ENCODE assay signal across 8 cellular contexts in genomic region chr19:1205114-1206062, GRCh38. TPM values are rescaled to one million over a fixed set of nuclear protein-coding genes. Genes with fewer than 3 reads are reported as not detected.
DNase-seq lines count a peak whose midpoint lies in the region; ATAC-seq and TF ChIP-seq lines count a peak whose summit lies in the region.

Gene STK11, plus strand, starts transcription at chr19:1205778. Its CDS starts 1,136 bp downstream, at chr19:1206914.

- H3K27ac ChIP-seq in ACC112 (ENCODE audit: low read depth, low read length) = peak within 1 kb of the TSS; percentile 19; the same call in 1 of the 2 replicates
- H3K27ac ChIP-seq in WERI-Rb-1 = peak within 1 kb of the TSS; percentile 72
- peak within 1 kb of the TSS; percentile 89 to 90 for H3K27ac ChIP-seq in breast epithelium
- H3K27ac ChIP-seq in iPS-20b (ENCODE audit: low read length) = peak within 1 kb of the TSS; percentile 79
- peak within 1 kb of the TSS; percentile 46 to 92 (median 83) for H3K27ac ChIP-seq in skin epidermis

- peaks cover 26% of the 10 kb centered on the region for H3K79me2 ChIP-seq in ACC112 (ENCODE audit: control insufficient read depth, insufficient read depth, low read length, unreplicated experiment)

- H3K9me3 ChIP-seq in WERI-Rb-1 (ENCODE audit: severe bottlenecking) (no peaks in the 10 kb centered on the region), breast epithelium (no peaks in the 10 kb centered on the region), iPS-20b (ENCODE audit: insufficient read depth, low read depth, low read length) (no peaks in the 10 kb centered on the region)

- H3K9ac ChIP-seq in iPS-20b (ENCODE audit: low read depth, low read length) = peak within 1 kb of the TSS; percentile 78; the same call in 1 of the 2 replicates

- H3K36me3 ChIP-seq in ACC112 (ENCODE audit: insufficient read depth, low read length) = no peaks in the 10 kb centered on the region
- peaks cover 32% of the 10 kb centered on the region for H3K36me3 ChIP-seq in WERI-Rb-1
- H3K36me3 ChIP-seq in breast epithelium = no peaks in the 10 kb centered on the region
- H3K36me3 ChIP-seq in iPS-20b (ENCODE audit: insufficient read depth, low read depth, low read length) = peaks cover 6% of the 10 kb centered on the region

- peak; percentile 98 for DNase-seq in NCI-H2196 (lab: John Stamatoyannopoulos, UW; ENCODE audit: unreplicated experiment)
- peak; percentile 99 for DNase-seq in WERI-Rb-1
- DNase-seq in breast epithelium (ENCODE audit: low spot score in 2 of 2) = peak; percentile 99

- no peaks in the 10 kb centered on the region for H3K27me3 ChIP-seq in ACC112 (ENCODE audit: insufficient read depth, low read length)
- H3K27me3 ChIP-seq in WERI-Rb-1 (ENCODE audit: insufficient read depth, low read depth, severe bottlenecking) = no peaks in the 10 kb centered on the region
- H3K27me3 ChIP-seq in breast epithelium = no peaks in the 10 kb centered on the region
- H3K27me3 ChIP-seq in iPS-20b (ENCODE audit: insufficient read depth, low read length) = no peaks in the 10 kb centered on the region

- H2AFZ ChIP-seq in ACC112 (ENCODE audit: low read length, unreplicated experiment) = peak within 1 kb of the TSS; percentile 37

- intact Hi-C loops in breast epithelium (cut with DNase I; ENCODE audit: low total_unique reads) = no loop called here

- H3K4me1 ChIP-seq in ACC112 (ENCODE audit: control insufficient read depth, insufficient read depth, low read length, unreplicated experiment) (peaks cover 3% of the 10 kb centered on the region), breast epithelium (peaks cover 6 to 7% of the 10 kb centered on the region in 2 donors), iPS-20b (ENCODE audit: insufficient read depth, low read length) (peaks cover 4% of the 10 kb centered on the region; the same call in 1 of the 2 replicates)

- TF ChIP-seq CTCF in WERI-Rb-1 (IDR thresholded peaks at IDR 0.05; ENCODE audit: low read depth, low read length) (no peak), breast epithelium (IDR thresholded peaks at IDR 0.05) (no peak)

- peak; percentile 51 for TF ChIP-seq POLR2A in breast epithelium (IDR thresholded peaks at IDR 0.05)

- peak within 1 kb of the TSS; percentile 94 for H3K4me3 ChIP-seq in ACC112 (ENCODE audit: low read depth, low read length)
- peak within 1 kb of the TSS; percentile 67 for H3K4me3 ChIP-seq in WERI-Rb-1 (ENCODE audit: low read depth, low read length)
- peak within 1 kb of the TSS; percentile 70 to 93 (median 75) for H3K4me3 ChIP-seq in breast epithelium
- peak within 1 kb of the TSS; percentile 85 for H3K4me3 ChIP-seq in iPS-20b (ENCODE audit: low read length)
- H3K4me3 ChIP-seq in skin epidermis = peak within 1 kb of the TSS; percentile 41 to 80 (median 72)

- ATAC-seq in GM18868 (IDR thresholded peaks at IDR 0.05; ENCODE audit: unreplicated experiment) (peak; percentile 85), HG03108 (IDR thresholded peaks at IDR 0.05; ENCODE audit: unreplicated experiment) (peak; percentile 84)

RNA-seq across cellular contexts. Expression of gene STK11, which starts in this region (rescaled TPM):
- total RNA-seq in breast epithelium = 10 to 100 TPM; 32.8 to 55.0 (median 52.1) TPM

Comparison
In these comparisons a context has a peak if more than half of its experiments do, and no peak if none do; other contexts are left out.
1. Peak in every context shown above with its lines: DNase-seq, ATAC-seq, H3K4me3 ChIP-seq and H3K27ac ChIP-seq.
2. H3K27ac ChIP-seq: peak in every context shown above with its lines; median percentile 90 in breast epithelium; 83 in skin epidermis; 79 in iPS-20b; 72 in WERI-Rb-1; 19 in ACC112.